9 cellular contexts compared by ENCODE assay signal in genomic region chr19:58406818-58407657, GRCh38. TPM values are rescaled to one million over a fixed set of nuclear protein-coding genes. Genes with fewer than 3 reads are reported as not detected.
DNase-seq lines count a peak whose midpoint lies in the region; ATAC-seq and TF ChIP-seq lines count a peak whose summit lies in the region.
"Had no signal": no experiment of that assay in that cellular context is flagged by ENCODE, and none has a peak within 500 bp of the region (broad histone marks: within the 10 kb centered on the region; RNA-seq: fewer than 3 reads in every experiment).

No MANE protein-coding gene starts in this region.

- H3K79me2 ChIP-seq in DOHH2 (ENCODE audit: control insufficient read depth, low read length) = peaks cover 38% of the 10 kb centered on the region

- H3K4me2 ChIP-seq in DOHH2 (ENCODE audit: low read length) = peak overlapping the region; percentile 74

- DNase-seq in MG63 (no peak), coronary artery (ENCODE audit: low spot score) (no peak), left lung (no peak), nucleus accumbens (lab: John Stamatoyannopoulos, UW) (no peak)
- DNase-seq in activated effector memory CD4-positive, alpha-beta T cell treated with anti-CD3 and anti-CD28 coated beads, Interleukin-2, amount 50 U/mL, for 16 hours = no peak
- DNase-seq: NCI-H446 had no signal

- H4K20me1 ChIP-seq in DOHH2 (ENCODE audit: control insufficient read depth, insufficient read depth, low read depth, low read length) = no peaks in the 10 kb centered on the region

- H3K27me3 ChIP-seq in DOHH2 (ENCODE audit: control insufficient read depth, low read length) = no peaks in the 10 kb centered on the region
- H3K27me3 ChIP-seq in MG63 = no peaks in the 10 kb centered on the region
- no peaks in the 10 kb centered on the region for H3K27me3 ChIP-seq in neuron (ENCODE audit: insufficient read depth, low read length)
- no peaks in the 10 kb centered on the region for H3K27me3 ChIP-seq in left lung

- H3K9me2 ChIP-seq in DOHH2 (replicated peaks; ENCODE audit: control insufficient read depth, low read length) = no peaks in the 10 kb centered on the region

- ATAC-seq in left lung = no peak
- no peak for ATAC-seq in HG03280 (IDR thresholded peaks at IDR 0.05; ENCODE audit: unreplicated experiment)

- H3K4me3 ChIP-seq in DOHH2 (ENCODE audit: low read length) (peak overlapping the region; percentile 100), MG63 (peak overlapping the region; percentile 85), coronary artery (peak overlapping the region; percentile 90), neuron (ENCODE audit: low read length) (peak overlapping the region; percentile 85), left lung (peak overlapping the region in 1 of 2 donors; percentile 92)

- peaks cover 13% of the 10 kb centered on the region for H3F3A ChIP-seq in DOHH2 (ENCODE audit: control insufficient read depth, insufficient read depth)

- TF ChIP-seq CTCF in DOHH2 (IDR thresholded peaks at IDR 0.05; ENCODE audit: low read depth, low read length, poor library complexity, severe bottlenecking) (peak; percentile 40), coronary artery (IDR thresholded peaks at IDR 0.05) (no peak), left lung (IDR thresholded peaks at IDR 0.05) (no peak)

- H2AFZ ChIP-seq in neuron (ENCODE audit: low read depth, low read length) = no peak overlapping the region

- intact Hi-C loops in left lung (cut with DNase I) = no loop called here

- H3K9me3 ChIP-seq in DOHH2 (ENCODE audit: control insufficient read depth, insufficient read depth, low read length) (no peaks in the 10 kb centered on the region), MG63 (no peaks in the 10 kb centered on the region), neuron (ENCODE audit: low read length) (no peaks in the 10 kb centered on the region), left lung (no peaks in the 10 kb centered on the region)

- H3K4me1 ChIP-seq in DOHH2 (ENCODE audit: control insufficient read depth, low read length) (peaks cover 34% of the 10 kb centered on the region), neuron (ENCODE audit: insufficient read depth, low read length) (peaks cover 22% of the 10 kb centered on the region), left lung (peaks cover 10 to 30% of the 10 kb centered on the region in 2 donors)

- H3K36me3 ChIP-seq in DOHH2 (ENCODE audit: control insufficient read depth, low read length) (peaks cover 5% of the 10 kb centered on the region; the same call in 1 of the 2 replicates), MG63 (peaks cover 22% of the 10 kb centered on the region), neuron (ENCODE audit: insufficient read depth, low read length) (no peaks in the 10 kb centered on the region), left lung (no peaks in the 10 kb centered on the region)

- H3K27ac ChIP-seq in DOHH2 (ENCODE audit: low read depth, low read length) (no peak overlapping the region), coronary artery (peak overlapping the region in 1 of 2 donors; percentile 90), left lung (peak overlapping the region in 1 of 2 donors; percentile 89)

RNA-seq across cellular contexts. Expression of gene ZNF584, which starts 1.4 kb away (rescaled TPM):
- total RNA-seq in MG63 (2014; rRNA removed; shearing (Covaris generic); ENCODE audit: low replicate concordance) = 25.3 and 32.4 TPM in 2 replicates
- total RNA-seq in left lung = 10 to 100 TPM in 1 of 2 donors, 1 to 10 TPM in 1; 7.4 to 12.7 TPM

RNA-seq across cellular contexts. Expression of gene RNF225, which starts 11.6 kb away (rescaled TPM):
- total RNA-seq in MG63 (2014; rRNA removed; shearing (Covaris generic); ENCODE audit: low replicate concordance) = 6.6 TPM in 1 of 2 replicates, not detected in the other
- 1 to 10 TPM; 1.9 to 3.2 TPM for total RNA-seq in left lung

RNA-seq across cellular contexts. Expression of gene RPS5, which starts 20.0 kb away (rescaled TPM):
- 3,455 and 3,636 TPM in 2 replicates for total RNA-seq in MG63 (2014; rRNA removed; shearing (Covaris generic); ENCODE audit: low replicate concordance)
- 1,000 to 10,000 TPM in 1 of 2 donors, 100 to 1,000 TPM in 1; 842 to 1,045 TPM for total RNA-seq in left lung

RNA-seq across cellular contexts. Expression of gene ZNF837, which starts 26.2 kb away (rescaled TPM):
- 1.4 and 4.0 TPM in 2 replicates for total RNA-seq in MG63 (2014; rRNA removed; shearing (Covaris generic); ENCODE audit: low replicate concordance)
- total RNA-seq in left lung = 1 to 10 TPM; 1.7 to 2.1 TPM

RNA-seq across cellular contexts. Expression of gene ZNF132, which starts 32.9 kb away (rescaled TPM):
- not detected in 2 replicates for total RNA-seq in MG63 (2014; rRNA removed; shearing (Covaris generic); ENCODE audit: low replicate concordance)
- 1 to 10 TPM; 6.2 to 7.1 TPM for total RNA-seq in left lung
